Comparison of ENCODE assay signal across 9 cellular contexts in genomic region chr12:118981285-118982201, GRCh38. TPM values are rescaled to one million over a fixed set of nuclear protein-coding genes. Genes with fewer than 3 reads are reported as not detected.
A peak's percentile ranks its signal among the peaks of the same experiment; 100 is the strongest.
DNase-seq lines count a peak whose midpoint lies in the region; ATAC-seq and TF ChIP-seq lines count a peak whose summit lies in the region.
"Had no signal": no experiment of that assay in that cellular context is flagged by ENCODE, and none has a peak within 500 bp of the region (broad histone marks: within the 10 kb centered on the region; RNA-seq: fewer than 3 reads in every experiment).

A gene with protein sequence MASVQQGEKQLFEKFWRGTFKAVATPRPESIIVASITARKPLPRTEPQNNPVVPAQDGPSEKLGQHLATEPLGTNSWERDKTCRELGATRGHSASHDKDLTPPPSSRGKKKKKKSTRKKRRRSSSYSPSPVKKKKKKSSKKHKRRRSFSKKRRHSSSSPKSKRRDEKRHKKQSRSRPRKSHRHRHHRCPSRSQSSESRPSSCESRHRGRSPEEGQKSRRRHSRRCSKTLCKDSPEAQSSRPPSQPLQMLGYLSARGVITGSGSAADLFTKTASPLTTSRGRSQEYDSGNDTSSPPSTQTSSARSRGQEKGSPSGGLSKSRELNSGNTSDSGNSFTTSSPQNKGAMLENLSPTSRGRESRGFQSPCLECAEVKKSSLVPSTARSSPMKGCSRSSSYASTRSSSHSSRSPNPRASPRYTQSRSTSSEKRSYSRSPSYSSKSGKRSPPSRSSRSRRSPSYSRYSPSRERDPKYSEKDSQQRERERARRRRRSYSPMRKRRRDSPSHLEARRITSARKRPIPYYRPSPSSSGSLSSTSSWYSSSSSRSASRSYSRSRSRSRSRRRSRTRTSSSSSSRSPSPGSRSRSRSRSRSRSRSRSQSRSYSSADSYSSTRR (plus strand): TSS chr12:118981541. CDS start chr12:118981883, 342 bp downstream.

- H3K4me1 ChIP-seq in HUES6 (ENCODE audit: control insufficient read depth, insufficient read depth, low read length) = peaks cover 4% of the 10 kb centered on the region; the same call in 1 of the 2 replicates
- no peaks in the 10 kb centered on the region for H3K4me1 ChIP-seq in foreskin keratinocyte

- no peaks in the 10 kb centered on the region for H3K9me3 ChIP-seq in HUES6 (ENCODE audit: control insufficient read depth, insufficient read depth, low read depth, low read length)

- H3K27me3 ChIP-seq in HUES6 (ENCODE audit: control insufficient read depth, insufficient read depth, low read length) (peaks cover 72% of the 10 kb centered on the region), foreskin keratinocyte (peaks cover 4% of the 10 kb centered on the region)

- peak within 1 kb of the TSS; percentile 86 for H3K4me3 ChIP-seq in HUES6 (ENCODE audit: low read depth, low read length)

- peak within 1 kb of the TSS; percentile 53 for H3K9ac ChIP-seq in HUES6 (ENCODE audit: low read length)

- DNase-seq in NCI-H524 (lab: John Stamatoyannopoulos, UW) (peak; percentile 91 to 95), foreskin keratinocyte (no peak), posterior vena cava (ENCODE audit: low spot score) (peak; percentile 73), SW480 (ENCODE audit: low spot score) (no peak), omental fat pad (ENCODE audit: low spot score) (no peak), GF-D8 (lab: John Stamatoyannopoulos, UW) (no peak)
- DNase-seq: activated T-cell treated with anti-CD3 and anti-CD28 coated beads, Interleukin-2, amount 50 U/mL, for 1 hour had no signal

- intact Hi-C loops in posterior vena cava (cut with DNase I) = no loop called here

- no peak for TF ChIP-seq CTCF in foreskin keratinocyte (conservative IDR thresholded peaks at IDR 0.05)
- no peak for TF ChIP-seq CTCF in omental fat pad (IDR thresholded peaks at IDR 0.05)

- H3K27ac ChIP-seq in HUES6 (ENCODE audit: low read depth, low read length) (no peak within 1 kb of the TSS), foreskin keratinocyte (no peak within 1 kb of the TSS)

- peak; percentile 28 for ATAC-seq in foreskin keratinocyte
- ATAC-seq in omental fat pad (ENCODE audit: low FRiP score) = no peak

- no peaks in the 10 kb centered on the region for H3K36me3 ChIP-seq in HUES6 (ENCODE audit: control insufficient read depth, insufficient read depth, low read length)

RNA-seq across cellular contexts. Expression of the gene that starts here (rescaled TPM):
- total RNA-seq in foreskin keratinocyte (not detected in 2 replicates), posterior vena cava (under 1 TPM in 1 of 2 donors, not detected in 1; 0.10 TPM), omental fat pad (not detected)
- not detected in 2 replicates for polyA plus RNA-seq in foreskin keratinocyte
- total RNA-seq: M059J had no signal

Comparison
In these comparisons a context has a peak if more than half of its experiments do, and no peak if none do; other contexts are left out.
1. Peak in ATAC-seq in foreskin keratinocyte; RNA of the gene not detected or under 1 TPM.
2. Peak in DNase-seq in posterior vena cava; RNA of the gene not detected or under 1 TPM.
3. DNase-seq: peak in NCI-H524 (2 of 2); none in foreskin keratinocyte (0 of 2), SW480 (single experiment), omental fat pad (single experiment) and GF-D8 (single experiment).